ENCODE assay signal across 13 cellular contexts in the genomic region with DNA sequence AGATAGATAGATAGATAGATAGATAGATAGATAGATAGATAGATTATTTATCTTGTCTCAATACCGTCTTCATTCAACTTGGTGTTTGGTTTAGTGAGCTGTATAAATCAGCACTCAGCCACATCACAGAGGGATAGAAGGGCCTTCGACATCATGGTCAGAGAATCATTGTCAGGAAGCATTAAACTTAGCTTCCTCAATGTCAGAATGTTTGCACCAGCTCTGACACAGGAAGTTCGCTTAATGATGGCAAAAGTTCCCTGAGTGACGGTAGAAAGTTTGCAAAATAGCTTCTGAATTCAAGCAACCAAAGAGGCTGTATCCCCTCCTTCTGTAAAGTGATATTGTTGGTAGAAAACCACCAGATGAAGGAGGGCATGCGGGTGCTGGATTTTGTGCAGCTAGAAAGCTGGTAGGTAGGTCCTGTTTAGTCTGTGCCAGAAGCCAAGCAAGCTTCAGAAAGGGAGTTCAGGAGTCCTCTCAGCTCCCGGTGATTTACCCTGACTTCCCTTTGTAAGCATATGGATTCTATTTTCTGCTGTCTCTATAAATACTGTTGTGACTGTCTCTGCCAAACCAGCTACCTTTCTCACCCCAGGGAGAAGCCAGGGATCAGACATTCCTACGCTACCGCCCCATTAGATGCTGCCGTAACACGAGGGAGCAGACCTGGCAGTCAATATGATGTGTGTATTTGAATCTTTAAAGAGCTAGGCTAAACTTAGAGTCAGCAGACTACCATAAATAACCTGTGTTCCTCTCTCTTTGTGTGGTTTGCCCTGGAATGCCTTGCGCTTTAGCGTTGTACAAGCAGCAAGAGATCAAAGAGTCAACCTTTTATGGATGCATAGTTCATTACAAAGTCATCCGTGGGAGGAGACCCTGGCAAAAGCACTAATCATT.
DNase-seq lines count a peak whose midpoint lies in the region; ATAC-seq and TF ChIP-seq lines count a peak whose summit lies in the region.
"Had no signal": no experiment of that assay in that cellular context is flagged by ENCODE, and none has a peak within 500 bp of the region (broad histone marks: within the 10 kb centered on the region; RNA-seq: fewer than 3 reads in every experiment).

No MANE protein-coding gene starts in this region.

- H3K27me3 ChIP-seq in foreskin keratinocyte, result peaks cover 53% of the 10 kb centered on the region
- H3K27me3 ChIP-seq in prostate gland (replicated peaks; ENCODE audit: insufficient read depth), result no peaks in the 10 kb centered on the region
- no peaks in the 10 kb centered on the region for H3K27me3 ChIP-seq in left lung
- H3K27me3 ChIP-seq: tibial artery had no signal

- H3K9me3 ChIP-seq in prostate gland (no peaks in the 10 kb centered on the region), left lung (no peaks in the 10 kb centered on the region)
- H3K9me3 ChIP-seq: tibial artery had no signal

- H3K36me3 Mint-ChIP-seq in stimulated activated effector memory CD8-positive, alpha-beta T cell treated with anti-CD3 and anti-CD28 coated beads, Interleukin-12 subunit alpha, Interleukin-12 subunit beta, amount 100 ng/mL, for 72 hours, result no peaks in the 10 kb centered on the region

- H3K4me3 ChIP-seq in prostate gland (no peak overlapping the region), left lung (no peak overlapping the region)
- H3K4me3 ChIP-seq: K562, tibial artery had no signal

- H3K4me3 Mint-ChIP-seq in stimulated activated effector memory CD8-positive, alpha-beta T cell treated with anti-CD3 and anti-CD28 coated beads, Interleukin-12 subunit alpha, Interleukin-12 subunit beta, amount 100 ng/mL, for 72 hours, result no peak overlapping the region

- TF ChIP-seq POLR2A in prostate gland (IDR thresholded peaks at IDR 0.05), result no peak

- intact Hi-C loops in prostate gland (cut with DNase I) (no loop called here), left lung (cut with DNase I) (no loop called here)

- peaks cover 4% of the 10 kb centered on the region for H3K9me3 Mint-ChIP-seq in stimulated activated effector memory CD8-positive, alpha-beta T cell treated with anti-CD3 and anti-CD28 coated beads, Interleukin-12 subunit alpha, Interleukin-12 subunit beta, amount 100 ng/mL, for 72 hours

- peak; percentile 97 for ATAC-seq in foreskin keratinocyte
- ATAC-seq in GM19455 (IDR thresholded peaks at IDR 0.05; ENCODE audit: unreplicated experiment), result no peak
- no peak for ATAC-seq in left lung
- no peak for ATAC-seq in stimulated activated effector memory CD8-positive, alpha-beta T cell treated with anti-CD3 and anti-CD28 coated beads, Interleukin-12 subunit alpha, Interleukin-12 subunit beta, amount 100 ng/mL, for 72 hours
- ATAC-seq: K562 had no signal

- WGBS in prostate gland, result 26% methylated on average over 13 of the region's 13 CpGs

- H3K27ac Mint-ChIP-seq in stimulated activated effector memory CD8-positive, alpha-beta T cell treated with anti-CD3 and anti-CD28 coated beads, Interleukin-12 subunit alpha, Interleukin-12 subunit beta, amount 100 ng/mL, for 72 hours, result no peak overlapping the region

- H3K4me1 Mint-ChIP-seq in stimulated activated effector memory CD8-positive, alpha-beta T cell treated with anti-CD3 and anti-CD28 coated beads, Interleukin-12 subunit alpha, Interleukin-12 subunit beta, amount 100 ng/mL, for 72 hours, result no peaks in the 10 kb centered on the region

- peak; percentile 20 for DNase-seq in H4 (ENCODE audit: low spot score)
- peak; percentile 99 for DNase-seq in SW480 (ENCODE audit: low spot score)
- DNase-seq in foreskin keratinocyte, result peak; percentile 85 to 93
- peak; percentile 54 for DNase-seq in prostate gland (ENCODE audit: low spot score)
- DNase-seq in left lung, result no peak
- no peak for DNase-seq in stimulated activated CD4-positive, alpha-beta T cell treated with anti-CD3 and anti-CD28 coated beads, Interleukin-15, amount 100 ng/mL, for 24 hours
- DNase-seq in stimulated activated effector memory CD8-positive, alpha-beta T cell treated with anti-CD3 and anti-CD28 coated beads, Interleukin-12 subunit alpha, Interleukin-12 subunit beta, amount 100 ng/mL, for 72 hours (ENCODE audit: low spot score in 2 of 2), result no peak
- DNase-seq: anterior cingulate cortex, COR-L47, NCI-H2227 treated with DMSO at 0.1 percent for 48 hours, tibial artery had no signal

- H3K27ac ChIP-seq in foreskin keratinocyte (no peak overlapping the region), prostate gland (peak overlapping the region; percentile 39 to 66), left lung (no peak overlapping the region)
- H3K27ac ChIP-seq: tibial artery had no signal

- H3K36me3 ChIP-seq in prostate gland, result no peaks in the 10 kb centered on the region
- no peaks in the 10 kb centered on the region for H3K36me3 ChIP-seq in left lung
- H3K36me3 ChIP-seq: tibial artery had no signal

- H3K4me1 ChIP-seq in foreskin keratinocyte (peaks cover 13% of the 10 kb centered on the region), prostate gland (replicated peaks) (no peaks in the 10 kb centered on the region), left lung (no peaks in the 10 kb centered on the region)

- TF ChIP-seq CTCF in foreskin keratinocyte (conservative IDR thresholded peaks at IDR 0.05), result no peak
- no peak for TF ChIP-seq CTCF in prostate gland (IDR thresholded peaks at IDR 0.05)
- no peak for TF ChIP-seq CTCF in left lung (IDR thresholded peaks at IDR 0.05)

Comparison
In these comparisons a context has a peak if more than half of its experiments do, and no peak if none do; other contexts are left out.
1. DNase-seq: peak in H4 (single experiment), SW480 (single experiment), foreskin keratinocyte (2 of 2) and prostate gland (single experiment); none in left lung (0 of 2), stimulated activated CD4-positive, alpha-beta T cell treated with anti-CD3 and anti-CD28 coated beads, Interleukin-15, amount 100 ng/mL, for 24 hours (single experiment) and stimulated activated effector memory CD8-positive, alpha-beta T cell treated with anti-CD3 and anti-CD28 coated beads, Interleukin-12 subunit alpha, Interleukin-12 subunit beta, amount 100 ng/mL, for 72 hours (0 of 2).
2. H3K27ac ChIP-seq: peak in prostate gland (2 of 2); none in foreskin keratinocyte (single experiment) and left lung (0 of 2).